In the genomic region with DNA sequence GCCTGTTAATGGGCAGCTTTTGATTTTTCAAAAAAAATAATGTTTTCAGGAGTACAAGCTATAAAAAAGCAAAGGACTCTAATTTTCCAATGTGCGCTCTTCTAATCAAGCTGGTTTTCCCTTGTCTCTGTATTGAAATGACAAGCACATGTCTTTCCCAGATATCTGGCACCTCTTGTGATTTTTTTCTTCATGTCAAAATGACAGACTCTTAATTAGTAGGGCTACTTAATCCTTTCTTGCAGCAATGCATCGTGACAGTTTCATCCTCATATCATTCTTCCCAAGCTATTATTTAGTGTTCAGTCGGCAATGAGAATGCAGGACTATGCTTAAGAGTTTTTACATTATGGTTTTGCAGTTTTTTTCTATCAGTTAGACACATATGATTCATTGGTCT, we compare ENCODE assay signal across 23 cellular contexts.
DNase-seq lines count a peak whose midpoint lies in the region; FAIRE-seq and TF ChIP-seq lines count a peak whose summit lies in the region.
"Had no signal": no experiment of that assay in that cellular context is flagged by ENCODE, and none has a peak within 500 bp of the region (broad histone marks: within the 10 kb centered on the region; RNA-seq: fewer than 3 reads in every experiment).

No MANE protein-coding gene starts in this region.

- DNase-seq in NCI-H82 (lab: John Stamatoyannopoulos, UW) = peak; percentile 3
- no peak for DNase-seq in NCI-H82 treated with DMSO at 0.1 percent for 48 hours (lab: John Stamatoyannopoulos, UW; ENCODE audit: unreplicated experiment)
- no peak for DNase-seq in HK-2 (ENCODE audit: unreplicated experiment)
- DNase-seq in GM10266 (ENCODE audit: extremely low spot score) = no peak
- DNase-seq: 8988T; ACHN; BE2C; C1 segment of cervical spinal cord; CD4-positive, alpha-beta memory T cell; CD4-positive, CD25-positive, alpha-beta regulatory T cell; CD8-positive, alpha-beta memory T cell; COR-L47; DMS 273 treated with DMSO at 0.1 percent for 48 hours; DMS153; DMS53; DMS79; DND-41; EL; GDM1 had no signal

- FAIRE-seq in colon (lab: Jason Lieb, UNC) = peak; percentile 21
- FAIRE-seq: A204.1, GM12891, GM19239 had no signal

- no peak for TF ChIP-seq CTCF in GM10266 (IDR thresholded peaks at IDR 0.05; ENCODE audit: control insufficient read depth, insufficient read depth, low read depth, missing control alignments)
